13 cellular contexts compared by ENCODE assay signal in the genomic region with DNA sequence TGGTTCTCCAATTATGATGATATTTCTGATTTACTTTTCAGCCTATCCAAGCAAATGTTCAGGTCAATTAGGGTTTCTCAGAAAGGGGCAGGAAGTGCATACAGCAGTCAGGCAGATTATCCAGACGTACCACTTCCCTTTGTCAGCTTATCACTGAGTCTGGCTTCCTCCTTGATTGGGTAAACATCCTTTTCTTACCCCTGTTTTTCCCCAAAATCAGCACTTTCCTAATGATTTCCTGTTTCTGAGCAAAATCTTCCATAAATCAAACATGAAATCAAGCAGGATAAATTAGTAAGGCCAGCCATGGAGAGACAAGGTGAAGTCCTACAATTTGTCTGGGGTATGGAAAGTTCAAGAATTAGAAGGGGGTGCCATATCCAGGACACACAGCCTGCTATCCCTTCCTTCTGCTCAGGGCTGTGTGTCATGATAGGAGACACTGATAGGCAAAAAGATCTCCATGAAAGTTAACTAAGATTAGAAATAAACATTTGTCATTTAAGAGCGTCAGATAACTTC. TPM values are rescaled to one million over a fixed set of nuclear protein-coding genes. Genes with fewer than 3 reads are reported as not detected.
A peak's percentile ranks its signal among the peaks of the same experiment; 100 is the strongest.
DNase-seq lines count a peak whose midpoint lies in the region; ATAC-seq and TF ChIP-seq lines count a peak whose summit lies in the region.
"Had no signal": no experiment of that assay in that cellular context is flagged by ENCODE, and none has a peak within 500 bp of the region (broad histone marks: within the 10 kb centered on the region; RNA-seq: fewer than 3 reads in every experiment).

No MANE protein-coding gene starts in this region.

- no peaks in the 10 kb centered on the region for H3K27me3 Mint-ChIP-seq in activated naive CD8-positive, alpha-beta T cell treated with anti-CD3 and anti-CD28 coated beads, Interleukin-2, amount 10 ng/mL, durations not matched to agents 7 days and 5 days
- no peaks in the 10 kb centered on the region for H3K27me3 Mint-ChIP-seq in naive B cell

- H3K27ac ChIP-seq in thyroid gland = no peak overlapping the region

- H3K9me3 ChIP-seq in thyroid gland = no peaks in the 10 kb centered on the region

- DNase-seq in NOMO-1 (lab: John Stamatoyannopoulos, UW; ENCODE audit: unreplicated experiment in 2 of 2) = peak; percentile 17 to 51
- DNase-seq in NOMO-1 treated with dmso at 0.1 percent for 144 hours (lab: John Stamatoyannopoulos, UW; ENCODE audit: unreplicated experiment) = no peak
- peak; percentile 32 for DNase-seq in NB4 (ENCODE audit: low read depth)
- DNase-seq in activated naive CD8-positive, alpha-beta T cell treated with anti-CD3 and anti-CD28 coated beads, Interleukin-2, amount 10 ng/mL, durations not matched to agents 7 days and 5 days = no peak
- DNase-seq in naive B cell = peak; percentile 9
- DNase-seq in thyroid gland = no peak
- DNase-seq in hepatic stellate cell (ENCODE audit: low spot score) = no peak
- DNase-seq: 8988T; NCI-H345; stimulated activated CD4-positive, alpha-beta T cell treated with anti-CD3 and anti-CD28 coated beads, Interleukin-1b, Interleukin-23, amount 100 ng/mL, for 48 hours had no signal

- peak; percentile 94 for ATAC-seq in activated naive CD8-positive, alpha-beta T cell treated with anti-CD3 and anti-CD28 coated beads, Interleukin-2, amount 10 ng/mL, durations not matched to agents 7 days and 5 days (ENCODE audit: low read depth)
- ATAC-seq in naive B cell (ENCODE audit: low read depth in 2 of 2) = peak; percentile 57 to 69
- no peak for ATAC-seq in GM21717 (IDR thresholded peaks at IDR 0.05; ENCODE audit: unreplicated experiment)

- H3K4me3 Mint-ChIP-seq in activated naive CD8-positive, alpha-beta T cell treated with anti-CD3 and anti-CD28 coated beads, Interleukin-2, amount 10 ng/mL, durations not matched to agents 7 days and 5 days = peak overlapping the region; percentile 68
- H3K4me3 Mint-ChIP-seq in naive B cell = no peak overlapping the region

- no peak for TF ChIP-seq POLR2A in NB4 (IDR thresholded peaks at IDR 0.05; ENCODE audit: extremely low read depth, insufficient read length)
- TF ChIP-seq POLR2A in thyroid gland (IDR thresholded peaks at IDR 0.05) = no peak

- 65 to 82% methylated on average over 2 of the region's 2 CpGs for WGBS in thyroid gland, 2 donors

- peaks cover 5% of the 10 kb centered on the region for H3K9me3 Mint-ChIP-seq in activated naive CD8-positive, alpha-beta T cell treated with anti-CD3 and anti-CD28 coated beads, Interleukin-2, amount 10 ng/mL, durations not matched to agents 7 days and 5 days
- peaks cover 0 to under 1% (median 0%) of the 10 kb centered on the region in 7 donors for H3K9me3 Mint-ChIP-seq in naive B cell

- peak overlapping the region; percentile 84 for H3K27ac Mint-ChIP-seq in activated naive CD8-positive, alpha-beta T cell treated with anti-CD3 and anti-CD28 coated beads, Interleukin-2, amount 10 ng/mL, durations not matched to agents 7 days and 5 days
- H3K27ac Mint-ChIP-seq in naive B cell = peak overlapping the region in 3 of 6 donors; percentile 32 to 74 (median 38)

- no peak for TF ChIP-seq CTCF in NB4 (IDR thresholded peaks at IDR 0.05; ENCODE audit: low read depth, low read length)
- TF ChIP-seq CTCF in thyroid gland (IDR thresholded peaks at IDR 0.05) = no peak

- no peaks in the 10 kb centered on the region for H3K36me3 ChIP-seq in thyroid gland

- peaks cover 8% of the 10 kb centered on the region for H3K36me3 Mint-ChIP-seq in activated naive CD8-positive, alpha-beta T cell treated with anti-CD3 and anti-CD28 coated beads, Interleukin-2, amount 10 ng/mL, durations not matched to agents 7 days and 5 days
- no peaks in the 10 kb centered on the region for H3K36me3 Mint-ChIP-seq in naive B cell

- H3K4me3 ChIP-seq in NB4 (ENCODE audit: low read depth, low read length) (no peak overlapping the region), thyroid gland (replicated peaks in 1 of 3) (no peak overlapping the region)

- no peaks in the 10 kb centered on the region for H3K4me1 ChIP-seq in thyroid gland

- H3K27me3 ChIP-seq in thyroid gland = no peaks in the 10 kb centered on the region

- POLR2A ChIA-PET in activated naive CD8-positive, alpha-beta T cell treated with anti-CD3 and anti-CD28 coated beads, Interleukin-2, amount 10 ng/mL, durations not matched to agents 7 days and 5 days (lab: Charles Lee) = interaction anchor here (0.6 to 1.0 kb wide), 3 partner anchors 27 to 156 kb away, joined by 3 read pairs; no protein-coding TSS in a partner anchor

- intact Hi-C loops in thyroid gland (cut with DNase I) = no loop called here

- H3K4me1 Mint-ChIP-seq in activated naive CD8-positive, alpha-beta T cell treated with anti-CD3 and anti-CD28 coated beads, Interleukin-2, amount 10 ng/mL, durations not matched to agents 7 days and 5 days = peaks cover 18% of the 10 kb centered on the region
- H3K4me1 Mint-ChIP-seq in naive B cell = peaks cover 14 to 16% (median 15%) of the 10 kb centered on the region in 3 donors

RNA-seq across cellular contexts. Expression of a gene that starts 29.0 kb away (rescaled TPM):
- total RNA-seq in activated naive CD8-positive, alpha-beta T cell treated with anti-CD3 and anti-CD28 coated beads, Interleukin-2, amount 10 ng/mL, durations not matched to agents 7 days and 5 days = not detected
- not detected for polyA plus RNA-seq in naive B cell (ENCODE audit: low read depth in 6 of 6)
- 10 to 100 TPM in 1 of 4 donors, 1 to 10 TPM in 3; 1.6 to 13.4 (median 5.4) TPM for total RNA-seq in thyroid gland
- total RNA-seq: Daoy, SK-MEL-5 had no signal

RNA-seq across cellular contexts. Expression of a gene that starts 58.9 kb away (rescaled TPM):
- total RNA-seq in activated naive CD8-positive, alpha-beta T cell treated with anti-CD3 and anti-CD28 coated beads, Interleukin-2, amount 10 ng/mL, durations not matched to agents 7 days and 5 days = 100 to 1,000 TPM; 142 to 150 TPM
- 100 to 1,000 TPM; 210 to 330 (median 253) TPM for polyA plus RNA-seq in naive B cell (ENCODE audit: low read depth in 6 of 6)
- total RNA-seq in thyroid gland = 100 to 1,000 TPM in 2 of 4 donors, 10 to 100 TPM in 2; 74.8 to 189 (median 113) TPM

Comparison
In these comparisons a context has a peak if more than half of its experiments do, and no peak if none do; other contexts are left out.
1. DNase-seq: peak in NOMO-1 (2 of 2), NB4 (single experiment) and naive B cell (single experiment); none in NOMO-1 treated with dmso at 0.1 percent for 144 hours (single experiment), activated naive CD8-positive, alpha-beta T cell treated with anti-CD3 and anti-CD28 coated beads, Interleukin-2, amount 10 ng/mL, durations not matched to agents 7 days and 5 days (single experiment), thyroid gland (0 of 2) and hepatic stellate cell (single experiment).